ENCODE assay signal across 1 cellular context in the genomic region with DNA sequence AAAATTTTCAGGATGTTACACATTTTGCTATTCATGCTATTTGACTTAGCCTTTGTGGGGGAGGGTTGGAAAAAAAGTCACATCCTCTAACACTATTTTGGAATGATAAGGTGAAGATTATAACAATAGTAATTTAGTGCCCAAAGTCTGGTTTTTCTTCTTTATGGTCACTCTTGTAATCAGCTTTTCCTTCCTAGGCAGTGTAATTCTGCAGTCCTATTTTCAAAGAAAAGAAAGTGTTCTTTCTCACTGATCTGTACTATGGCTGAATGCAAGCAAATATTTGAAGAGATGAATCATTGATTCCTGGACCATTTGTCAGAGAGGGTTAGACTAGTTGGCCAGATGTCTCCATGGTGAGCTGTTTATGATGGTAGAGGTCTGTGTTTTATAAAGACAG.
TF ChIP-seq lines count a peak whose summit lies in the region.

No MANE protein-coding gene starts in this region.

TF ChIP-seq in HepG2, 621 proteins besides CTCF, POLR2A, EP300 and RAD21 (continued from another document and continues in another):
- TF ChIP-seq, protein P1, sequence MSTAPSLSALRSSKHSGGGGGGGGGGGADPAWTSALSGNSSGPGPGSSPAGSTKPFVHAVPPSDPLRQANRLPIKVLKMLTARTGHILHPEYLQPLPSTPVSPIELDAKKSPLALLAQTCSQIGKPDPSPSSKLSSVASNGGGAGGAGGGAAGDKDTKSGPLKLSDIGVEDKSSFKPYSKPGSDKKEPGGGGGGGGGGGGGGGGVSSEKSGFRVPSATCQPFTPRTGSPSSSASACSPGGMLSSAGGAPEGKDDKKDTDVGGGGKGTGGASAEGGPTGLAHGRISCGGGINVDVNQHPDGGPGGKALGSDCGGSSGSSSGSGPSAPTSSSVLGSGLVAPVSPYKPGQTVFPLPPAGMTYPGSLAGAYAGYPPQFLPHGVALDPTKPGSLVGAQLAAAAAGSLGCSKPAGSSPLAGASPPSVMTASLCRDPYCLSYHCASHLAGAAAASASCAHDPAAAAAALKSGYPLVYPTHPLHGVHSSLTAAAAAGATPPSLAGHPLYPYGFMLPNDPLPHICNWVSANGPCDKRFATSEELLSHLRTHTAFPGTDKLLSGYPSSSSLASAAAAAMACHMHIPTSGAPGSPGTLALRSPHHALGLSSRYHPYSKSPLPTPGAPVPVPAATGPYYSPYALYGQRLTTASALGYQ (CRISPR knock-in tag; IDR thresholded peaks at IDR 0.05): no peak
- TF ChIP-seq, protein P2, sequence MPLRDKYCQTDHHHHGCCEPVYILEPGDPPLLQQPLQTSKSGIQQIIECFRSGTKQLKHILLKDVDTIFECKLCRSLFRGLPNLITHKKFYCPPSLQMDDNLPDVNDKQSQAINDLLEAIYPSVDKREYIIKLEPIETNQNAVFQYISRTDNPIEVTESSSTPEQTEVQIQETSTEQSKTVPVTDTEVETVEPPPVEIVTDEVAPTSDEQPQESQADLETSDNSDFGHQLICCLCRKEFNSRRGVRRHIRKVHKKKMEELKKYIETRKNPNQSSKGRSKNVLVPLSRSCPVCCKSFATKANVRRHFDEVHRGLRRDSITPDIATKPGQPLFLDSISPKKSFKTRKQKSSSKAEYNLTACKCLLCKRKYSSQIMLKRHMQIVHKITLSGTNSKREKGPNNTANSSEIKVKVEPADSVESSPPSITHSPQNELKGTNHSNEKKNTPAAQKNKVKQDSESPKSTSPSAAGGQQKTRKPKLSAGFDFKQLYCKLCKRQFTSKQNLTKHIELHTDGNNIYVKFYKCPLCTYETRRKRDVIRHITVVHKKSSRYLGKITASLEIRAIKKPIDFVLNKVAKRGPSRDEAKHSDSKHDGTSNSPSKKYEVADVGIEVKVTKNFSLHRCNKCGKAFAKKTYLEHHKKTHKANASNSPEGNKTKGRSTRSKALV (CRISPR knock-in tag; IDR thresholded peaks at IDR 0.05): no peak
- TF ChIP-seq ZNF768 (CRISPR knock-in tag; IDR thresholded peaks at IDR 0.05) (no peak), SOX13 (IDR thresholded peaks at IDR 0.05) (peak; percentile 57; the same call in 1 of the 2 replicates), SOX13 (CRISPR knock-in tag; conservative IDR thresholded peaks at IDR 0.05 in 1 of 2, IDR thresholded peaks at IDR 0.05 in 1 of 2) (peak in 1 of 2 experiments; percentile 93; a peak in 2 of 4 replicates), RORA (CRISPR knock-in tag; IDR thresholded peaks at IDR 0.05) (no peak), PHB2 (IDR thresholded peaks at IDR 0.05; ENCODE audit: partially characterized antibody) (no peak), ISX (CRISPR knock-in tag; conservative IDR thresholded peaks at IDR 0.05) (no peak), ZNF724P (CRISPR knock-in tag; IDR thresholded peaks at IDR 0.05; ENCODE audit: borderline replicate concordance) (no peak)
- TF ChIP-seq, protein P3, sequence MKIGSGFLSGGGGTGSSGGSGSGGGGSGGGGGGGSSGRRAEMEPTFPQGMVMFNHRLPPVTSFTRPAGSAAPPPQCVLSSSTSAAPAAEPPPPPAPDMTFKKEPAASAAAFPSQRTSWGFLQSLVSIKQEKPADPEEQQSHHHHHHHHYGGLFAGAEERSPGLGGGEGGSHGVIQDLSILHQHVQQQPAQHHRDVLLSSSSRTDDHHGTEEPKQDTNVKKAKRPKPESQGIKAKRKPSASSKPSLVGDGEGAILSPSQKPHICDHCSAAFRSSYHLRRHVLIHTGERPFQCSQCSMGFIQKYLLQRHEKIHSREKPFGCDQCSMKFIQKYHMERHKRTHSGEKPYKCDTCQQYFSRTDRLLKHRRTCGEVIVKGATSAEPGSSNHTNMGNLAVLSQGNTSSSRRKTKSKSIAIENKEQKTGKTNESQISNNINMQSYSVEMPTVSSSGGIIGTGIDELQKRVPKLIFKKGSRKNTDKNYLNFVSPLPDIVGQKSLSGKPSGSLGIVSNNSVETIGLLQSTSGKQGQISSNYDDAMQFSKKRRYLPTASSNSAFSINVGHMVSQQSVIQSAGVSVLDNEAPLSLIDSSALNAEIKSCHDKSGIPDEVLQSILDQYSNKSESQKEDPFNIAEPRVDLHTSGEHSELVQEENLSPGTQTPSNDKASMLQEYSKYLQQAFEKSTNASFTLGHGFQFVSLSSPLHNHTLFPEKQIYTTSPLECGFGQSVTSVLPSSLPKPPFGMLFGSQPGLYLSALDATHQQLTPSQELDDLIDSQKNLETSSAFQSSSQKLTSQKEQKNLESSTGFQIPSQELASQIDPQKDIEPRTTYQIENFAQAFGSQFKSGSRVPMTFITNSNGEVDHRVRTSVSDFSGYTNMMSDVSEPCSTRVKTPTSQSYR (CRISPR knock-in tag; IDR thresholded peaks at IDR 0.05; ENCODE audit: borderline replicate concordance): peak; percentile 10; the same call in 1 of the 2 replicates
- TF ChIP-seq, protein P4, sequence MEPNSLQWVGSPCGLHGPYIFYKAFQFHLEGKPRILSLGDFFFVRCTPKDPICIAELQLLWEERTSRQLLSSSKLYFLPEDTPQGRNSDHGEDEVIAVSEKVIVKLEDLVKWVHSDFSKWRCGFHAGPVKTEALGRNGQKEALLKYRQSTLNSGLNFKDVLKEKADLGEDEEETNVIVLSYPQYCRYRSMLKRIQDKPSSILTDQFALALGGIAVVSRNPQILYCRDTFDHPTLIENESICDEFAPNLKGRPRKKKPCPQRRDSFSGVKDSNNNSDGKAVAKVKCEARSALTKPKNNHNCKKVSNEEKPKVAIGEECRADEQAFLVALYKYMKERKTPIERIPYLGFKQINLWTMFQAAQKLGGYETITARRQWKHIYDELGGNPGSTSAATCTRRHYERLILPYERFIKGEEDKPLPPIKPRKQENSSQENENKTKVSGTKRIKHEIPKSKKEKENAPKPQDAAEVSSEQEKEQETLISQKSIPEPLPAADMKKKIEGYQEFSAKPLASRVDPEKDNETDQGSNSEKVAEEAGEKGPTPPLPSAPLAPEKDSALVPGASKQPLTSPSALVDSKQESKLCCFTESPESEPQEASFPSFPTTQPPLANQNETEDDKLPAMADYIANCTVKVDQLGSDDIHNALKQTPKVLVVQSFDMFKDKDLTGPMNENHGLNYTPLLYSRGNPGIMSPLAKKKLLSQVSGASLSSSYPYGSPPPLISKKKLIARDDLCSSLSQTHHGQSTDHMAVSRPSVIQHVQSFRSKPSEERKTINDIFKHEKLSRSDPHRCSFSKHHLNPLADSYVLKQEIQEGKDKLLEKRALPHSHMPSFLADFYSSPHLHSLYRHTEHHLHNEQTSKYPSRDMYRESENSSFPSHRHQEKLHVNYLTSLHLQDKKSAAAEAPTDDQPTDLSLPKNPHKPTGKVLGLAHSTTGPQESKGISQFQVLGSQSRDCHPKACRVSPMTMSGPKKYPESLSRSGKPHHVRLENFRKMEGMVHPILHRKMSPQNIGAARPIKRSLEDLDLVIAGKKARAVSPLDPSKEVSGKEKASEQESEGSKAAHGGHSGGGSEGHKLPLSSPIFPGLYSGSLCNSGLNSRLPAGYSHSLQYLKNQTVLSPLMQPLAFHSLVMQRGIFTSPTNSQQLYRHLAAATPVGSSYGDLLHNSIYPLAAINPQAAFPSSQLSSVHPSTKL (CRISPR knock-in tag; IDR thresholded peaks at IDR 0.05): peak; percentile 93
- TF ChIP-seq, protein P5, sequence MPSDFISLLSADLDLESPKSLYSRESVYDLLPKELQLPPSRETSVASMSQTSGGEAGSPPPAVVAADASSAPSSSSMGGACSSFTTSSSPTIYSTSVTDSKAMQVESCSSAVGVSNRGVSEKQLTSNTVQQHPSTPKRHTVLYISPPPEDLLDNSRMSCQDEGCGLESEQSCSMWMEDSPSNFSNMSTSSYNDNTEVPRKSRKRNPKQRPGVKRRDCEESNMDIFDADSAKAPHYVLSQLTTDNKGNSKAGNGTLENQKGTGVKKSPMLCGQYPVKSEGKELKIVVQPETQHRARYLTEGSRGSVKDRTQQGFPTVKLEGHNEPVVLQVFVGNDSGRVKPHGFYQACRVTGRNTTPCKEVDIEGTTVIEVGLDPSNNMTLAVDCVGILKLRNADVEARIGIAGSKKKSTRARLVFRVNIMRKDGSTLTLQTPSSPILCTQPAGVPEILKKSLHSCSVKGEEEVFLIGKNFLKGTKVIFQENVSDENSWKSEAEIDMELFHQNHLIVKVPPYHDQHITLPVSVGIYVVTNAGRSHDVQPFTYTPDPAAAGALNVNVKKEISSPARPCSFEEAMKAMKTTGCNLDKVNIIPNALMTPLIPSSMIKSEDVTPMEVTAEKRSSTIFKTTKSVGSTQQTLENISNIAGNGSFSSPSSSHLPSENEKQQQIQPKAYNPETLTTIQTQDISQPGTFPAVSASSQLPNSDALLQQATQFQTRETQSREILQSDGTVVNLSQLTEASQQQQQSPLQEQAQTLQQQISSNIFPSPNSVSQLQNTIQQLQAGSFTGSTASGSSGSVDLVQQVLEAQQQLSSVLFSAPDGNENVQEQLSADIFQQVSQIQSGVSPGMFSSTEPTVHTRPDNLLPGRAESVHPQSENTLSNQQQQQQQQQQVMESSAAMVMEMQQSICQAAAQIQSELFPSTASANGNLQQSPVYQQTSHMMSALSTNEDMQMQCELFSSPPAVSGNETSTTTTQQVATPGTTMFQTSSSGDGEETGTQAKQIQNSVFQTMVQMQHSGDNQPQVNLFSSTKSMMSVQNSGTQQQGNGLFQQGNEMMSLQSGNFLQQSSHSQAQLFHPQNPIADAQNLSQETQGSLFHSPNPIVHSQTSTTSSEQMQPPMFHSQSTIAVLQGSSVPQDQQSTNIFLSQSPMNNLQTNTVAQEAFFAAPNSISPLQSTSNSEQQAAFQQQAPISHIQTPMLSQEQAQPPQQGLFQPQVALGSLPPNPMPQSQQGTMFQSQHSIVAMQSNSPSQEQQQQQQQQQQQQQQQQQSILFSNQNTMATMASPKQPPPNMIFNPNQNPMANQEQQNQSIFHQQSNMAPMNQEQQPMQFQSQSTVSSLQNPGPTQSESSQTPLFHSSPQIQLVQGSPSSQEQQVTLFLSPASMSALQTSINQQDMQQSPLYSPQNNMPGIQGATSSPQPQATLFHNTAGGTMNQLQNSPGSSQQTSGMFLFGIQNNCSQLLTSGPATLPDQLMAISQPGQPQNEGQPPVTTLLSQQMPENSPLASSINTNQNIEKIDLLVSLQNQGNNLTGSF (CRISPR knock-in tag; IDR thresholded peaks at IDR 0.05): no peak
- TF ChIP-seq, protein P6, sequence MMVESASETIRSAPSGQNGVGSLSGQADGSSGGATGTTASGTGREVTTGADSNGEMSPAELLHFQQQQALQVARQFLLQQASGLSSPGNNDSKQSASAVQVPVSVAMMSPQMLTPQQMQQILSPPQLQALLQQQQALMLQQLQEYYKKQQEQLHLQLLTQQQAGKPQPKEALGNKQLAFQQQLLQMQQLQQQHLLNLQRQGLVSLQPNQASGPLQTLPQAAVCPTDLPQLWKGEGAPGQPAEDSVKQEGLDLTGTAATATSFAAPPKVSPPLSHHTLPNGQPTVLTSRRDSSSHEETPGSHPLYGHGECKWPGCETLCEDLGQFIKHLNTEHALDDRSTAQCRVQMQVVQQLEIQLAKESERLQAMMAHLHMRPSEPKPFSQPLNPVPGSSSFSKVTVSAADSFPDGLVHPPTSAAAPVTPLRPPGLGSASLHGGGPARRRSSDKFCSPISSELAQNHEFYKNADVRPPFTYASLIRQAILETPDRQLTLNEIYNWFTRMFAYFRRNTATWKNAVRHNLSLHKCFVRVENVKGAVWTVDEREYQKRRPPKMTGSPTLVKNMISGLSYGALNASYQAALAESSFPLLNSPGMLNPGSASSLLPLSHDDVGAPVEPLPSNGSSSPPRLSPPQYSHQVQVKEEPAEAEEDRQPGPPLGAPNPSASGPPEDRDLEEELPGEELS (CRISPR knock-in tag; IDR thresholded peaks at IDR 0.05): peak; percentile 66
- TF ChIP-seq, protein P7, sequence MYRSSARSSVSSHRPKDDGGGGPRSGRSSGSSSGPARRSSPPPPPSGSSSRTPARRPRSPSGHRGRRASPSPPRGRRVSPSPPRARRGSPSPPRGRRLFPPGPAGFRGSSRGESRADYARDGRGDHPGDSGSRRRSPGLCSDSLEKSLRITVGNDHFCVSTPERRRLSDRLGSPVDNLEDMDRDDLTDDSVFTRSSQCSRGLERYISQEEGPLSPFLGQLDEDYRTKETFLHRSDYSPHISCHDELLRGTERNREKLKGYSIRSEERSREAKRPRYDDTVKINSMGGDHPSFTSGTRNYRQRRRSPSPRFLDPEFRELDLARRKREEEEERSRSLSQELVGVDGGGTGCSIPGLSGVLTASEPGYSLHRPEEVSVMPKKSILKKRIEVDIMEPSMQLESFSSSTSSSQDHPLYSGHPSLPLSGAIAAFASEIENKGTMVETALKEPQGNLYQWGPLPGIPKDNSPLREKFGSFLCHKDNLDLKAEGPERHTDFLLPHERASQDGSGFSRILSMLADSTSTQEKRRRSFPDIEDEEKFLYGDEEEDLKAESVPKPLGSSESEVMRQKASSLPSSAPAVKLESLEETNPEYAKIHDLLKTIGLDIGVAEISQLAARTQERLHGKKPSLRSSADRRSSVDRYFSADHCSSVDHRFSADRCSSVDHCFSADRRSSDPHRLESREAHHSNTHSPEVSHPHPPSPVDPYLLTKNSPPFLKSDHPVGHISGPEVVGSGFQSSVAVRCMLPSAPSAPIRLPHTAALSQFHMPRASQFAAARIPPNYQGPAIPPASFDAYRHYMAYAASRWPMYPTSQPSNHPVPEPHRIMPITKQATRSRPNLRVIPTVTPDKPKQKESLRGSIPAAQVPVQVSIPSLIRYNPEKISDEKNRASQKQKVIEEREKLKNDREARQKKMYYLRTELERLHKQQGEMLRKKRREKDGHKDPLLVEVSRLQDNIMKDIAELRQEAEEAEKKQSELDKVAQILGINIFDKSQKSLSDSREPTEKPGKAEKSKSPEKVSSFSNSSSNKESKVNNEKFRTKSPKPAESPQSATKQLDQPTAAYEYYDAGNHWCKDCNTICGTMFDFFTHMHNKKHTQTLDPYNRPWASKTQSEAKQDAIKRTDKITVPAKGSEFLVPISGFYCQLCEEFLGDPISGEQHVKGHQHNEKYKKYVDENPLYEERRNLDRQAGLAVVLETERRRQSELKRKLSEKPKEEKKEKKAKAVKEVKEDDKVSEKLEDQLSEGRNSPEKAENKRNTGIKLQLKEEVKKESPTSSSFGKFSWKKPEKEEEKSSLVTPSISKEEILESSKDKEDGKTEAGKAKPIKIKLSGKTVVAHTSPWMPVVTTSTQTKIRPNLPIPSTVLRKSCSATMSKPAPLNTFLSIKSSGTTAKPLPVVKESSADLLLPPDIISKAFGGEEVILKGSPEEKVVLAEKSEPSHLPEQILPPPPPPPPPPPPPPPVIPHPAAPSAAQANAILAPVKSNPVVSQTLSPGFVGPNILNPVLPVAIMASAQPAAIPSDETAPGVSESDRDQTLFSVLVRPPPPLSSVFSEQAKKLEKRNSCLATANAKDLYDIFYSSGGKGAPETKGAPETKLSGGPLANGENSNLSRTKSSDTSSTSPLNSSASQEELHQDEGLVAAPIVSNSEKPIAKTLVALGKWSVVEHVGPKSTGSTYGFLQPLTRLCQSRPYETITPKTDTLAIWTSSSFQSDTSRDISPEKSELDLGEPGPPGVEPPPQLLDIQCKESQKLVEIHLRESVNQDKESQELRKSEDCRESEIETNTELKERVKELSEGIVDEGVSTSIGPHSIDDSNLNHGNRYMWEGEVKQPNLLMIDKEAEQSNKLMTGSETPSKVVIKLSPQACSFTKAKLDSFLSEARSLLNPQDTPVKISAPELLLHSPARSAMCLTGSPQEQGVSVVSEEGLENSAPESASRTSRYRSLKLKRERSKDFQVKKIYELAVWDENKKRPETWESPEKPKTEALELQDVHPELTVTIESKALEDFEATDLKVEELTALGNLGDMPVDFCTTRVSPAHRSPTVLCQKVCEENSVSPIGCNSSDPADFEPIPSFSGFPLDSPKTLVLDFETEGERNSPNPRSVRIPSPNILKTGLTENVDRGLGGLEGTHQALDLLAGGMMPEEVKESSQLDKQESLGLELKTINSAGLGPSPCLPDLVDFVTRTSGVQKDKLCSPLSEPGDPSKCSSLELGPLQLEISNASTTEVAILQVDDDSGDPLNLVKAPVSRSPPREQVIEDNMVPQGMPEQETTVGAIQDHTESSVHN (CRISPR knock-in tag; IDR thresholded peaks at IDR 0.05): no peak
